15 cellular contexts compared by ENCODE assay signal in genomic region chr7:45435846-45436245, GRCh38.
A peak's percentile ranks its signal among the peaks of the same experiment; 100 is the strongest.
DNase-seq lines count a peak whose midpoint lies in the region; ATAC-seq, FAIRE-seq and TF ChIP-seq lines count a peak whose summit lies in the region.
"Had no signal": no experiment of that assay in that cellular context is flagged by ENCODE, and none has a peak within 500 bp of the region (broad histone marks: within the 10 kb centered on the region; RNA-seq: fewer than 3 reads in every experiment).

No MANE protein-coding gene starts in this region.

- no peak for ATAC-seq in effector memory CD8-positive, alpha-beta T cell (replicated peaks)
- no peak for ATAC-seq in GM21825 (IDR thresholded peaks at IDR 0.05; ENCODE audit: unreplicated experiment)
- ATAC-seq: sciatic nerve had no signal

- DNase-seq in SIG-M5 treated with dmso at 0.1 percent for 504 hours (lab: John Stamatoyannopoulos, UW; ENCODE audit: unreplicated experiment) (peak; percentile 36), SIG-M5 (lab: John Stamatoyannopoulos, UW) (no peak), RCC 7860 (ENCODE audit: low spot score) (peak; percentile 81), fibroblast of pulmonary artery (ENCODE audit: low read depth) (peak; percentile 40), middle frontal gyrus (ENCODE audit: extremely low spot score, low spot score) (no peak), cerebellar nuclear complex (lab: John Stamatoyannopoulos, UW) (no peak)
- no peak for DNase-seq in effector memory CD8-positive, alpha-beta T cell
- DNase-seq: activated T-cell treated with anti-CD3 and anti-CD28 coated beads for 4 hours; amniotic stem cell; DND-41; effector memory CD4-positive, alpha-beta T cell; NCI-H510A had no signal

- H3K4me3 Mint-ChIP-seq in effector memory CD8-positive, alpha-beta T cell = no peak overlapping the region

- H3K4me1 Mint-ChIP-seq in effector memory CD8-positive, alpha-beta T cell (ENCODE audit: low read depth in 2 of 2) = no peaks in the 10 kb centered on the region

- peaks cover 48 to 53% of the 10 kb centered on the region in 2 donors for H3K27me3 Mint-ChIP-seq in effector memory CD8-positive, alpha-beta T cell

- TF ChIP-seq CTCF in fibroblast of pulmonary artery (IDR thresholded peaks at IDR 0.05; ENCODE audit: low read length, missing control alignments) = no peak

- FAIRE-seq in RCC 7860 (lab: Jason Lieb, UNC) = peak; percentile 99

- no peak overlapping the region for H3K27ac Mint-ChIP-seq in effector memory CD8-positive, alpha-beta T cell

- peaks cover 0 to 5% of the 10 kb centered on the region in 2 donors for H3K9me3 Mint-ChIP-seq in effector memory CD8-positive, alpha-beta T cell

- no peaks in the 10 kb centered on the region for H3K36me3 Mint-ChIP-seq in effector memory CD8-positive, alpha-beta T cell (ENCODE audit: insufficient read depth)

- H3K4me3 ChIP-seq in fibroblast of pulmonary artery (replicated peaks; ENCODE audit: low read depth, low read length) = no peak overlapping the region
- H3K4me3 ChIP-seq: thoracic aorta had no signal

Comparison
In these comparisons a context has a peak if more than half of its experiments do, and no peak if none do; other contexts are left out.
1. DNase-seq: peak in SIG-M5 treated with dmso at 0.1 percent for 504 hours (single experiment), RCC 7860 (single experiment) and fibroblast of pulmonary artery (single experiment); none in SIG-M5 (single experiment), effector memory CD8-positive, alpha-beta T cell (0 of 3), middle frontal gyrus (single experiment) and cerebellar nuclear complex (0 of 2).